ENCODE assay signal across 8 cellular contexts in genomic region chr7:158828343-158829020, GRCh38. TPM values are rescaled to one million over a fixed set of nuclear protein-coding genes. Genes with fewer than 3 reads are reported as not detected.
DNase-seq lines count a peak whose midpoint lies in the region; ATAC-seq, FAIRE-seq and TF ChIP-seq lines count a peak whose summit lies in the region.

No MANE protein-coding gene starts in this region.

- peak overlapping the region; percentile 98 for H3K9ac ChIP-seq in fibroblast of lung (ENCODE audit: insufficient read depth, low read length)

- H3K27ac ChIP-seq in fibroblast of lung (ENCODE audit: insufficient read depth, low read length), result peak overlapping the region; percentile 93

- DNase-seq in D341Med (ENCODE audit: low spot score), result peak; percentile 65
- peak; percentile 74 for DNase-seq in WTC11 (ENCODE audit: low spot score)
- DNase-seq in fibroblast of lung (ENCODE audit: low read depth in 2 of 2), result peak in 1 of 2 donors; percentile 30
- peak in 5 of 10 donors; percentile 26 to 70 (median 38) for DNase-seq in naive thymus-derived CD8-positive, alpha-beta T cell
- no peak for DNase-seq in cerebellar nuclear complex (lab: John Stamatoyannopoulos, UW)
- no peak for DNase-seq in NCI-H1436 (lab: John Stamatoyannopoulos, UW)
- no peak for DNase-seq in H54 (ENCODE audit: insufficient read length, low spot score)

- peak overlapping the region; percentile 65 for H3K4me2 ChIP-seq in fibroblast of lung (ENCODE audit: extremely low read depth, insufficient read depth, low read length)

- no peaks in the 10 kb centered on the region for H3K9me3 ChIP-seq in fibroblast of lung (ENCODE audit: control insufficient read depth, insufficient read depth, low read depth, low read length)

- FAIRE-seq in H54 (lab: Jason Lieb, UNC), result no peak

- no peak for TF ChIP-seq POLR2A in H54 (IDR thresholded peaks at IDR 0.05; ENCODE audit: low read depth, low read length)

- POLR2A ChIA-PET in WTC11 (lab: Charles Lee), result no interaction called here
- POLR2A ChIA-PET in naive thymus-derived CD8-positive, alpha-beta T cell (lab: Charles Lee), result interaction anchor here (0.6 to 11.4 kb wide), 13 partner anchors 11 to 123 kb away, joined by 3 to 150 read pairs (median 4); partner anchors contain the start of gene NCAPG2

- TF ChIP-seq CTCF in WTC11 (IDR thresholded peaks at IDR 0.05) (no peak), fibroblast of lung (conservative IDR thresholded peaks at IDR 0.05 in 1 of 2, IDR thresholded peaks at IDR 0.05 in 1 of 2; ENCODE audit: low read depth in 1 of 2, low read length in 2 of 2) (peak in 1 of 2 donors; percentile 5)

- H3K4me3 ChIP-seq in fibroblast of lung (replicated peaks in 1 of 4; ENCODE audit: control extremely low read depth in 1 of 4, insufficient read depth in 1 of 4, low read depth in 3 of 4, low read length in 4 of 4), result peak overlapping the region; percentile 80 to 92 (median 85)

- CTCF ChIA-PET in WTC11 (lab: Charles Lee), result interaction anchor here (1.1 kb wide), 1 partner anchor 14 kb away, joined by 3 read pairs; no protein-coding TSS in a partner anchor

- H3K27ac Mint-ChIP-seq in WTC11, result no peak overlapping the region
- H3K27ac Mint-ChIP-seq in naive thymus-derived CD8-positive, alpha-beta T cell, result peak overlapping the region; percentile 93 to 99 (median 98)

- peak; percentile 0 for ATAC-seq in HG03066 (IDR thresholded peaks at IDR 0.05; ENCODE audit: low read depth, unreplicated experiment)
- ATAC-seq in WTC11, result peak; percentile 42
- peak in 1 of 2 donors; percentile 1 for ATAC-seq in naive thymus-derived CD8-positive, alpha-beta T cell

- H2AFZ ChIP-seq in fibroblast of lung (ENCODE audit: low read length), result no peak overlapping the region

- H3K27me3 Mint-ChIP-seq in WTC11 (ENCODE audit: low read depth), result peaks cover 10% of the 10 kb centered on the region
- no peaks in the 10 kb centered on the region for H3K27me3 Mint-ChIP-seq in naive thymus-derived CD8-positive, alpha-beta T cell

- peaks cover 47% of the 10 kb centered on the region for H3K79me2 ChIP-seq in fibroblast of lung (ENCODE audit: control insufficient read depth, insufficient read depth, low read length)

- H3K4me1 Mint-ChIP-seq in WTC11, result peaks cover 44% of the 10 kb centered on the region
- H3K4me1 Mint-ChIP-seq in naive thymus-derived CD8-positive, alpha-beta T cell, result peaks cover 13 to 49% (median 42%) of the 10 kb centered on the region in 4 donors

- H3K36me3 Mint-ChIP-seq in WTC11, result peaks cover 7% of the 10 kb centered on the region
- peaks cover 0 to 17% (median 4%) of the 10 kb centered on the region in 3 donors for H3K36me3 Mint-ChIP-seq in naive thymus-derived CD8-positive, alpha-beta T cell

- H4K20me1 ChIP-seq in fibroblast of lung (ENCODE audit: control insufficient read depth, extremely low read depth, insufficient read depth, low read length), result no peaks in the 10 kb centered on the region

- peak overlapping the region; percentile 91 for H3K4me3 Mint-ChIP-seq in WTC11
- H3K4me3 Mint-ChIP-seq in naive thymus-derived CD8-positive, alpha-beta T cell, result peak overlapping the region; percentile 91 to 99 (median 96)

- H3K27me3 ChIP-seq in fibroblast of lung (ENCODE audit: control insufficient read depth, insufficient read depth, low read length), result no peaks in the 10 kb centered on the region

- peaks cover 4% of the 10 kb centered on the region for H3K4me1 ChIP-seq in fibroblast of lung (ENCODE audit: control insufficient read depth, extremely low read depth, insufficient read depth, low read length)

- H3K9me3 Mint-ChIP-seq in WTC11, result no peaks in the 10 kb centered on the region
- no peaks in the 10 kb centered on the region for H3K9me3 Mint-ChIP-seq in naive thymus-derived CD8-positive, alpha-beta T cell

- H3K36me3 ChIP-seq in fibroblast of lung (ENCODE audit: control insufficient read depth, insufficient read depth, low read length), result no peaks in the 10 kb centered on the region

TF ChIP-seq in WTC11, 78 proteins besides CTCF, POLR2A, EP300 and RAD21 (continues in another document):
- TF ChIP-seq RELA (CRISPR knock-in tag; IDR thresholded peaks at IDR 0.05; ENCODE audit: borderline replicate concordance) (peak; percentile 26; the same call in 1 of the 2 replicates), NR2C2 (CRISPR knock-in tag; IDR thresholded peaks at IDR 0.05) (no peak), TCF7 (CRISPR knock-in tag; IDR thresholded peaks at IDR 0.05; ENCODE audit: low read depth) (no peak), HMGXB4 (CRISPR knock-in tag; IDR thresholded peaks at IDR 0.05) (0 out of 2 replicates have a peak, but pooled peaks have one; percentile 42), GABPB1 (CRISPR knock-in tag; IDR thresholded peaks at IDR 0.05) (no peak), ARID4B (CRISPR knock-in tag; IDR thresholded peaks at IDR 0.05; ENCODE audit: borderline replicate concordance) (peak; percentile 6; the same call in 1 of the 2 replicates)

RNA-seq across cellular contexts. Expression of gene ESYT2, which starts 0.8 kb away (rescaled TPM):
- total RNA-seq in WTC11 (2021) (45.1 to 61.1 TPM (median 60.4 TPM) in 3 replicates), fibroblast of lung (83.0 and 93.0 TPM in 2 replicates)
- 42.7 and 66.0 TPM in 2 replicates for polyA plus RNA-seq in fibroblast of lung
- 35.8 and 50.3 TPM in 2 replicates for polyA plus RNA-seq in fibroblast of lung (2012)
- 27.9 and 68.7 TPM in 2 replicates for polyA minus RNA-seq in fibroblast of lung (ENCODE audit: low replicate concordance)
- 100 to 1,000 TPM; 101 to 105 TPM for total RNA-seq in naive thymus-derived CD8-positive, alpha-beta T cell
- polyA plus RNA-seq in naive thymus-derived CD8-positive, alpha-beta T cell, result 10 to 100 TPM; 58.6 to 93.3 (median 79.8) TPM

RNA-seq across cellular contexts. Expression of gene DYNC2I1, which starts 27.9 kb away (rescaled TPM):
- total RNA-seq in WTC11 (2021), result 23.4 to 31.1 TPM (median 24.7 TPM) in 3 replicates
- total RNA-seq in fibroblast of lung, result 4.9 and 8.3 TPM in 2 replicates
- polyA plus RNA-seq in fibroblast of lung, result 5.1 and 8.5 TPM in 2 replicates
- 7.9 and 10.4 TPM in 2 replicates for polyA plus RNA-seq in fibroblast of lung (2012)
- polyA minus RNA-seq in fibroblast of lung (ENCODE audit: low replicate concordance), result 1.8 and 7.1 TPM in 2 replicates
- 10 to 100 TPM; 16.3 to 19.0 TPM for total RNA-seq in naive thymus-derived CD8-positive, alpha-beta T cell
- 10 to 100 TPM; 14.1 to 22.1 (median 19.8) TPM for polyA plus RNA-seq in naive thymus-derived CD8-positive, alpha-beta T cell

Comparison
In these comparisons a context has a peak if more than half of its experiments do, and no peak if none do; other contexts are left out.
1. DNase-seq: peak in D341Med (single experiment) and WTC11 (single experiment); none in cerebellar nuclear complex (0 of 2), NCI-H1436 (single experiment) and H54 (single experiment).